Comparison of ENCODE assay signal across 8 cellular contexts in the genomic region with DNA sequence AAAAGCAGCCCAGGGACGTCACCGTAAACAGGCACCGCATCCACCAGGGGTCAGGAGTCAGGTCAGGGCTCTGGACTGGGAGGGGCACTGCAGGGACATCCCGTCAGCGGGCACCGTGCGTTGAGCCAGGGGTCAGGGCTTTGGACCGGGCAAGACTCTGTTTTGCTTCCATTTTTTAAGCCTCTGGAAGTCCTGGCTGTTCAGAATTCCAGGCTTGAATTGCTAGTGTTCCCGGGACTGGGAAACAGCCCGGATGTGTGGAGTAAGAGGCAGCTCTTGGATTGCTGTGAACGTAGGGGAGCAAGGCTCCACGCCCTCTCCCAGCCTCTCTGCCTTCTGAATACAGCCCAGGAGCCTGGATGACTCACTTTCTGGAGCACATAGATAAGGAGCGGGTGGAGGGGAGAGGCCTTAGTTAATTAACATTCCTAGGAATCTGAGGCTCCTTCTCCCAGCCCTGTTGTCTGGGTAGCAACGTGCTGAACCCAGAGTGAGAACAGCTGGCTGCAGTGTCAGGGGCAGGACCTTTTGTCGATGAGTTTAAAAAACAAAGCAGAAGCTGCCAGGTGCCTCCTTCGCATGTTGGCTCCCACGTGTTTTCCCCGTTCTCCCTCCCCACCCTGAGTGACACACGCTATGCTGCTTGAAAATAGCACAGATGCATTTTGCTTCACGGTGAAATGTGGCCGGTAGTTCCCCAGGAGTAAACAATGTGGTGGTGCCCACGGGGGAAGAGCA. TPM values are rescaled to one million over a fixed set of nuclear protein-coding genes. Genes with fewer than 3 reads are reported as not detected.
DNase-seq lines count a peak whose midpoint lies in the region; ATAC-seq, FAIRE-seq and TF ChIP-seq lines count a peak whose summit lies in the region.

No MANE protein-coding gene starts in this region.

- H3K4me2 ChIP-seq in A549 = peak overlapping the region; percentile 74

- H3K4me1 Mint-ChIP-seq in T-cell (peaks cover 8 to 37% (median 28%) of the 10 kb centered on the region in 3 donors), nephron progenitor cell (peaks cover 76% of the 10 kb centered on the region)

- H3K27me3 Mint-ChIP-seq in T-cell (no peaks in the 10 kb centered on the region), nephron progenitor cell (ENCODE audit: low read depth, poor library complexity) (no peaks in the 10 kb centered on the region)

- H3K4me3 ChIP-seq in A549 (peak overlapping the region; percentile 17; the same call in 1 of the 3 replicates), GM06990 (replicated peaks; ENCODE audit: low read depth, low read length) (no peak overlapping the region), fibroblast of the aortic adventitia (ENCODE audit: low read depth, low read length) (peak overlapping the region; percentile 63)

- DNase-seq in A549 (ENCODE audit: low read depth in 1 of 2, low spot score in 1 of 2) (peak; percentile 80 to 87), GM06990 (ENCODE audit: extremely low read depth, insufficient read length) (no peak), T-cell (peak in 2 of 34 experiments; percentile 7 to 37), fibroblast of the aortic adventitia (ENCODE audit: low read depth) (peak; percentile 99), nephron progenitor cell (peak; percentile 45), T-helper 9 cell (no peak)

- H3K9me3 Mint-ChIP-seq in T-cell (no peaks in the 10 kb centered on the region), nephron progenitor cell (peaks cover 23% of the 10 kb centered on the region)

- no peak for TF ChIP-seq POLR2A in A549 (IDR thresholded peaks at IDR 0.05; ENCODE audit: low read length)

- H3K4me3 Mint-ChIP-seq in T-cell (no peak overlapping the region), nephron progenitor cell (peak overlapping the region; percentile 60)

- ATAC-seq in A549 = peak; percentile 96 to 99
- peak; percentile 54 for ATAC-seq in HG03442 (IDR thresholded peaks at IDR 0.05; ENCODE audit: unreplicated experiment)
- ATAC-seq in T-cell (replicated peaks in 1 of 4) = peak in 3 of 4 experiments; percentile 13 to 68 (median 35)
- ATAC-seq in GM18870 (IDR thresholded peaks at IDR 0.05; ENCODE audit: unreplicated experiment) = no peak

- no peaks in the 10 kb centered on the region; the same call in 1 of the 2 replicates for H3K36me3 ChIP-seq in GM06990 (ENCODE audit: control insufficient read depth, insufficient read depth, low read length)

- H3K27ac ChIP-seq in A549 = peak overlapping the region; percentile 63 to 89

- no peaks in the 10 kb centered on the region for H3K9me3 ChIP-seq in A549

- CTCF ChIA-PET in A549 (lab: Yijun Ruan, JAX) (interaction anchor here (1.0 to 1.5 kb wide), 2 partner anchors 15 to 163 kb away, joined by 3 read pairs; no protein-coding TSS in a partner anchor), T-cell (lab: Charles Lee) (no interaction called here)

- no peak for FAIRE-seq in A549 (lab: Jason Lieb, UNC)

- TF ChIP-seq CTCF in A549 (IDR thresholded peaks at IDR 0.05) = peak; percentile 19; the same call in 1 of the 3 replicates
- TF ChIP-seq CTCF in GM06990 (IDR thresholded peaks at IDR 0.05; ENCODE audit: insufficient read depth, low read length, poor library complexity, severe bottlenecking) = peak; percentile 10
- TF ChIP-seq CTCF in fibroblast of the aortic adventitia (IDR thresholded peaks at IDR 0.05; ENCODE audit: insufficient read depth, low read length) = peak; percentile 25
- no peak for TF ChIP-seq CTCF in nephron progenitor cell (IDR thresholded peaks at IDR 0.05)

- H3K36me3 Mint-ChIP-seq in T-cell (peaks cover 11% of the 10 kb centered on the region), nephron progenitor cell (ENCODE audit: low read depth) (peaks cover 39% of the 10 kb centered on the region)

- H3K4me1 ChIP-seq in A549 = peaks cover 16% of the 10 kb centered on the region

- no peaks in the 10 kb centered on the region for H3K27me3 ChIP-seq in GM06990 (replicated peaks; ENCODE audit: control insufficient read depth, insufficient read depth, low read length)

- POLR2A ChIA-PET in A549 (lab: Yijun Ruan, JAX) (no interaction called here), T-cell (lab: Charles Lee) (no interaction called here)

- TF ChIP-seq EP300 in A549 (IDR thresholded peaks at IDR 0.05) = no peak

- H3K27ac Mint-ChIP-seq in T-cell (peak overlapping the region in 1 of 2 donors; percentile 66), nephron progenitor cell (peak overlapping the region; percentile 90)

- WGBS in A549 (ENCODE audit: missing lambda C conversion rate) = 0% methylated on average over 15 of the region's 22 CpGs

- no peak; a peak in 1 of 5 replicates for TF ChIP-seq RAD21 in A549 (conservative IDR thresholded peaks at IDR 0.05 in 1 of 2, IDR thresholded peaks at IDR 0.05 in 1 of 2)

TF ChIP-seq in A549, 52 proteins besides CTCF, POLR2A, EP300 and RAD21:
- peak; percentile 39; the same call in 1 of the 2 replicates for TF ChIP-seq FOSL2 (IDR thresholded peaks at IDR 0.05)
- peak; percentile 79 for TF ChIP-seq FOSL2 (CRISPR knock-in tag; IDR thresholded peaks at IDR 0.05)
- TF ChIP-seq PHF8 (IDR thresholded peaks at IDR 0.05; ENCODE audit: borderline replicate concordance, low read depth) = no peak
- TF ChIP-seq CBX8 (IDR thresholded peaks at IDR 0.05) = no peak
- TF ChIP-seq CHD2 (IDR thresholded peaks at IDR 0.05; ENCODE audit: low read length, partially characterized antibody) = no peak
- peak; percentile 8; the same call in 1 of the 2 replicates for TF ChIP-seq GATA3 (IDR thresholded peaks at IDR 0.05; ENCODE audit: borderline replicate concordance)
- no peak for TF ChIP-seq ZFP36 (IDR thresholded peaks at IDR 0.05; ENCODE audit: borderline replicate concordance, partially characterized antibody)
- TF ChIP-seq, protein P1, sequence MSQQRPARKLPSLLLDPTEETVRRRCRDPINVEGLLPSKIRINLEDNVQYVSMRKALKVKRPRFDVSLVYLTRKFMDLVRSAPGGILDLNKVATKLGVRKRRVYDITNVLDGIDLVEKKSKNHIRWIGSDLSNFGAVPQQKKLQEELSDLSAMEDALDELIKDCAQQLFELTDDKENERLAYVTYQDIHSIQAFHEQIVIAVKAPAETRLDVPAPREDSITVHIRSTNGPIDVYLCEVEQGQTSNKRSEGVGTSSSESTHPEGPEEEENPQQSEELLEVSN (IDR thresholded peaks at IDR 0.05; ENCODE audit: borderline replicate concordance, low read depth) = peak; percentile 72; the same call in 1 of the 2 replicates
- no peak for TF ChIP-seq HEYL (CRISPR knock-in tag; IDR thresholded peaks at IDR 0.05)
- TF ChIP-seq, protein P2, sequence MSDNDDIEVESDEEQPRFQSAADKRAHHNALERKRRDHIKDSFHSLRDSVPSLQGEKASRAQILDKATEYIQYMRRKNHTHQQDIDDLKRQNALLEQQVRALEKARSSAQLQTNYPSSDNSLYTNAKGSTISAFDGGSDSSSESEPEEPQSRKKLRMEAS (IDR thresholded peaks at IDR 0.05) = peak; percentile 72; the same call in 1 of the 2 replicates
- TF ChIP-seq, protein P3, sequence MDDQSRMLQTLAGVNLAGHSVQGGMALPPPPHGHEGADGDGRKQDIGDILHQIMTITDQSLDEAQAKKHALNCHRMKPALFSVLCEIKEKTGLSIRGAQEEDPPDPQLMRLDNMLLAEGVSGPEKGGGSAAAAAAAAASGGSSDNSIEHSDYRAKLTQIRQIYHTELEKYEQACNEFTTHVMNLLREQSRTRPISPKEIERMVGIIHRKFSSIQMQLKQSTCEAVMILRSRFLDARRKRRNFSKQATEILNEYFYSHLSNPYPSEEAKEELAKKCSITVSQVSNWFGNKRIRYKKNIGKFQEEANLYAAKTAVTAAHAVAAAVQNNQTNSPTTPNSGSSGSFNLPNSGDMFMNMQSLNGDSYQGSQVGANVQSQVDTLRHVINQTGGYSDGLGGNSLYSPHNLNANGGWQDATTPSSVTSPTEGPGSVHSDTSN (IDR thresholded peaks at IDR 0.05) = no peak
- no peak for TF ChIP-seq NR3C1 (IDR thresholded peaks at IDR 0.05)
- peak; percentile 52; the same call in 1 of the 2 replicates for TF ChIP-seq MYC (IDR thresholded peaks at IDR 0.05; ENCODE audit: borderline replicate concordance, low read length)
- TF ChIP-seq, protein P4, sequence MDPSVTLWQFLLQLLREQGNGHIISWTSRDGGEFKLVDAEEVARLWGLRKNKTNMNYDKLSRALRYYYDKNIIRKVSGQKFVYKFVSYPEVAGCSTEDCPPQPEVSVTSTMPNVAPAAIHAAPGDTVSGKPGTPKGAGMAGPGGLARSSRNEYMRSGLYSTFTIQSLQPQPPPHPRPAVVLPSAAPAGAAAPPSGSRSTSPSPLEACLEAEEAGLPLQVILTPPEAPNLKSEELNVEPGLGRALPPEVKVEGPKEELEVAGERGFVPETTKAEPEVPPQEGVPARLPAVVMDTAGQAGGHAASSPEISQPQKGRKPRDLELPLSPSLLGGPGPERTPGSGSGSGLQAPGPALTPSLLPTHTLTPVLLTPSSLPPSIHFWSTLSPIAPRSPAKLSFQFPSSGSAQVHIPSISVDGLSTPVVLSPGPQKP (IDR thresholded peaks at IDR 0.05; ENCODE audit: low read depth, low read length) = no peak
- no peak for TF ChIP-seq NFE2L2 (conservative IDR thresholded peaks at IDR 0.05; ENCODE audit: low read length)
- TF ChIP-seq KDM1A (IDR thresholded peaks at IDR 0.05; ENCODE audit: low read depth) = no peak

RNA-seq across cellular contexts. Expression of a gene that starts 21.9 kb away (rescaled TPM):
- 4.1 and 9.1 TPM in 2 replicates for polyA plus RNA-seq in A549 (2011; rRNA removed)
- 4.2 and 6.4 TPM in 2 replicates for polyA plus RNA-seq in A549 (2012; cell fraction: cytosol; rRNA removed)
- 18.9 and 19.5 TPM in 2 replicates for polyA plus RNA-seq in A549 (2012; cell fraction: nucleus; rRNA removed)
- 7.7 to 8.1 TPM (median 8.0 TPM) in 3 replicates for polyA plus RNA-seq in A549 (2017; fragmentation: RNase III; extraction: RNeasy Plus Mini Kit Qiagen cat#74134 plus additional on column Dnase treatment)
- polyA minus RNA-seq in A549 (2011; rRNA and poly(A)+ RNA removed) = 13.6 and 16.5 TPM in 2 replicates
- 10 to 100 TPM; 35.7 to 57.1 (median 48.5) TPM for total RNA-seq in T-cell
- 8.9 and 14.0 TPM in 2 replicates for total RNA-seq in fibroblast of the aortic adventitia (ENCODE audit: low replicate concordance)

Comparison
In these comparisons a context has a peak if more than half of its experiments do, and no peak if none do; other contexts are left out.
1. DNase-seq: peak in A549 (2 of 2), fibroblast of the aortic adventitia (single experiment) and nephron progenitor cell (single experiment); none in GM06990 (single experiment) and T-helper 9 cell (single experiment).